Comparison of ENCODE assay signal across 1 cellular context in the genomic region with DNA sequence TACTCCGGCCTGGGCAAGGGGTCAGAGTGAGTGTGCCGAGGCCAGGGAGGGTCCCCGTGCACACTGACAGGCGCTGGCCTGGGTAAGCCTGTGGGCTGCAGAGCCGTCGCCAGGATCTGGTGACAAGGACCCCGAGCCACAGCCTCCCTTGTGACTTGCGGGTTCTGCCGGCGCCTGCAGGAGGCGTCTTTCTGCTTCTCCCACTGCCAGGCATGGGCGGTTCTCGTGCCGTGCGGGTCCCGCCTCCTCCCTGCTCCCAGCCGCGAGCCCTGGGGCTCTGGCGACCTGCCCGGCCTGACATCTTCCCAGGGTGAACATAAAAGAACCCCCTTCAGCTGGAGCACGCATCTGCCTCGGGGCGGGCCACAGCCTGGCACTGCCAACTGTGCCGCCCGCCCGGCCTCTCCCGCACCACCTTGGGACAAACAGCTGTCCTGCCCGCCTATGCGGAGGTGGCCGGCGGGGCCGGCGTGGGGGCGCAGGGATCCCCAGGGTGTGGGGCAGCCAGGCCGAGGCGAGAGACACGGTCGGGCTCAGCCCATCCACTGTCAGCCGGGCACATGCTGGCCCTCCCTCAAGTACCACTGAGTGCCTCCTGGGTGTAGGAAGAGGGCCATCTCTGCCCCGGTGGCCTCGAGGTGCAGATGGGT.
TF ChIP-seq lines count a peak whose summit lies in the region.

No MANE protein-coding gene starts in this region.

TF ChIP-seq in liver, 16 proteins besides CTCF, POLR2A, EP300 and RAD21:
- TF ChIP-seq, protein P1, sequence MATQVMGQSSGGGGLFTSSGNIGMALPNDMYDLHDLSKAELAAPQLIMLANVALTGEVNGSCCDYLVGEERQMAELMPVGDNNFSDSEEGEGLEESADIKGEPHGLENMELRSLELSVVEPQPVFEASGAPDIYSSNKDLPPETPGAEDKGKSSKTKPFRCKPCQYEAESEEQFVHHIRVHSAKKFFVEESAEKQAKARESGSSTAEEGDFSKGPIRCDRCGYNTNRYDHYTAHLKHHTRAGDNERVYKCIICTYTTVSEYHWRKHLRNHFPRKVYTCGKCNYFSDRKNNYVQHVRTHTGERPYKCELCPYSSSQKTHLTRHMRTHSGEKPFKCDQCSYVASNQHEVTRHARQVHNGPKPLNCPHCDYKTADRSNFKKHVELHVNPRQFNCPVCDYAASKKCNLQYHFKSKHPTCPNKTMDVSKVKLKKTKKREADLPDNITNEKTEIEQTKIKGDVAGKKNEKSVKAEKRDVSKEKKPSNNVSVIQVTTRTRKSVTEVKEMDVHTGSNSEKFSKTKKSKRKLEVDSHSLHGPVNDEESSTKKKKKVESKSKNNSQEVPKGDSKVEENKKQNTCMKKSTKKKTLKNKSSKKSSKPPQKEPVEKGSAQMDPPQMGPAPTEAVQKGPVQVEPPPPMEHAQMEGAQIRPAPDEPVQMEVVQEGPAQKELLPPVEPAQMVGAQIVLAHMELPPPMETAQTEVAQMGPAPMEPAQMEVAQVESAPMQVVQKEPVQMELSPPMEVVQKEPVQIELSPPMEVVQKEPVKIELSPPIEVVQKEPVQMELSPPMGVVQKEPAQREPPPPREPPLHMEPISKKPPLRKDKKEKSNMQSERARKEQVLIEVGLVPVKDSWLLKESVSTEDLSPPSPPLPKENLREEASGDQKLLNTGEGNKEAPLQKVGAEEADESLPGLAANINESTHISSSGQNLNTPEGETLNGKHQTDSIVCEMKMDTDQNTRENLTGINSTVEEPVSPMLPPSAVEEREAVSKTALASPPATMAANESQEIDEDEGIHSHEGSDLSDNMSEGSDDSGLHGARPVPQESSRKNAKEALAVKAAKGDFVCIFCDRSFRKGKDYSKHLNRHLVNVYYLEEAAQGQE (IDR thresholded peaks at IDR 0.05): peak; percentile 16
- no peak for TF ChIP-seq EGR1 (IDR thresholded peaks at IDR 0.05; ENCODE audit: low read depth in 2 of 2)
- TF ChIP-seq, protein P2, sequence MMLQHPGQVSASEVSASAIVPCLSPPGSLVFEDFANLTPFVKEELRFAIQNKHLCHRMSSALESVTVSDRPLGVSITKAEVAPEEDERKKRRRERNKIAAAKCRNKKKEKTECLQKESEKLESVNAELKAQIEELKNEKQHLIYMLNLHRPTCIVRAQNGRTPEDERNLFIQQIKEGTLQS (IDR thresholded peaks at IDR 0.05): no peak
- no peak for TF ChIP-seq TAF1 (conservative IDR thresholded peaks at IDR 0.05)
